17 cellular contexts compared by ENCODE assay signal in the genomic region with DNA sequence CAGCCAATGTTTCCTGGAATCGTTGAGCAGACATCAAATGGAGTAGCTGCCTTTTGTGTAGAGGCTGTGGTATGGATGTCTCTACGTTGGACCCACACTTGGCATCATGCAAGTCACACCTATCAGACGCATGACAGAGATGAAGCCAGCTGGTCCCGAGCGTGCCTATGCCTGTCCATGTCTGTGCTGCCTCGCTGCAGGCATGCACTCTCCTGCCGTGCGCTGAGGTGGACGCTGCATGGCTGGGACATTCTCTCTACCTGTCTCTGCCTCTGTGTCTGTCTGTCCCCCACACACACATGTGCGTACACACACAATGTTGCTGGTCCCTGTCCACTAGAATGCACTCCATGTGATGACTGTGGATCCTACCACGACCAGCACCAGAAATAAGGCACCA.
"Had no signal": no experiment of that assay in that cellular context is flagged by ENCODE, and none has a peak within 500 bp of the region (broad histone marks: within the 10 kb centered on the region; RNA-seq: fewer than 3 reads in every experiment).

No MANE protein-coding gene starts in this region.

- H3K4me1 Mint-ChIP-seq: activated B cell treated with CpG ODN at 0.5 μM for 24 hours; activated CD4-positive, alpha-beta T cell treated with anti-CD3 and anti-CD28 coated beads, Interleukin-2, amount 10 ng/mL, durations not matched to agents 24 days and 14 days; activated naive CD4-positive, alpha-beta T cell treated with anti-CD3 and anti-CD28 coated beads, Interleukin-2, amount 50 U/mL, for 24 hours; activated T-helper 17 cell treated with anti-CD3 and anti-CD28 coated beads, Interleukin-2, amount 50 U/mL, for 72 hours had no signal

- H3K27ac ChIP-seq: brain microvascular endothelial cell, left ventricle myocardium inferior, tibial nerve had no signal

- H3K9me3 ChIP-seq: left ventricle myocardium inferior, pancreas, tibial nerve had no signal

- H3K27ac Mint-ChIP-seq: activated B cell treated with CpG ODN at 0.5 μM for 24 hours; activated CD4-positive, alpha-beta T cell treated with anti-CD3 and anti-CD28 coated beads, Interleukin-2, amount 10 ng/mL, durations not matched to agents 24 days and 14 days; activated naive CD4-positive, alpha-beta T cell treated with anti-CD3 and anti-CD28 coated beads, Interleukin-2, amount 50 U/mL, for 24 hours; activated T-helper 17 cell treated with anti-CD3 and anti-CD28 coated beads, Interleukin-2, amount 50 U/mL, for 72 hours had no signal

- H3K36me3 Mint-ChIP-seq: activated naive CD4-positive, alpha-beta T cell treated with anti-CD3 and anti-CD28 coated beads, Interleukin-2, amount 50 U/mL, for 24 hours had no signal

- H3K27me3 Mint-ChIP-seq: activated B cell treated with CpG ODN at 0.5 μM for 24 hours; activated CD4-positive, alpha-beta T cell treated with anti-CD3 and anti-CD28 coated beads, Interleukin-2, amount 10 ng/mL, durations not matched to agents 24 days and 14 days; activated naive CD4-positive, alpha-beta T cell treated with anti-CD3 and anti-CD28 coated beads, Interleukin-2, amount 50 U/mL, for 24 hours; activated T-helper 17 cell treated with anti-CD3 and anti-CD28 coated beads, Interleukin-2, amount 50 U/mL, for 72 hours had no signal

- DNase-seq: activated B cell treated with CpG ODN at 0.5 μM for 24 hours; activated CD4-positive, alpha-beta T cell treated with anti-CD3 and anti-CD28 coated beads, Interleukin-2, amount 10 ng/mL, durations not matched to agents 24 days and 14 days; activated CD8-positive, alpha-beta memory T cell treated with anti-CD3 and anti-CD28 coated beads for 24 hours; activated T-cell treated with anti-CD3 and anti-CD28 coated beads for 4 hours; amniotic stem cell; brain microvascular endothelial cell; foreskin melanocyte; islet precursor cell; left ventricle myocardium inferior; mesenchymal stem cell; pancreas; retina; T-helper 2 cell had no signal

- H3K36me3 ChIP-seq: brain microvascular endothelial cell, left ventricle myocardium inferior, pancreas, tibial nerve had no signal

- H3K4me3 Mint-ChIP-seq: activated B cell treated with CpG ODN at 0.5 μM for 24 hours; activated CD4-positive, alpha-beta T cell treated with anti-CD3 and anti-CD28 coated beads, Interleukin-2, amount 10 ng/mL, durations not matched to agents 24 days and 14 days; activated naive CD4-positive, alpha-beta T cell treated with anti-CD3 and anti-CD28 coated beads, Interleukin-2, amount 50 U/mL, for 24 hours; activated T-helper 17 cell treated with anti-CD3 and anti-CD28 coated beads, Interleukin-2, amount 50 U/mL, for 72 hours had no signal

- H3K4me3 ChIP-seq: left ventricle myocardium inferior, pancreas, skin epidermis, tibial nerve had no signal

- H3K27me3 ChIP-seq: brain microvascular endothelial cell, pancreas, tibial nerve had no signal

- H3K4me1 ChIP-seq: tibial nerve had no signal

- ATAC-seq: activated T-helper 17 cell treated with anti-CD3 and anti-CD28 coated beads, Interleukin-2, amount 50 U/mL, for 72 hours; pancreas had no signal

- H3K9me3 Mint-ChIP-seq: activated B cell treated with CpG ODN at 0.5 μM for 24 hours; activated CD4-positive, alpha-beta T cell treated with anti-CD3 and anti-CD28 coated beads, Interleukin-2, amount 10 ng/mL, durations not matched to agents 24 days and 14 days; activated naive CD4-positive, alpha-beta T cell treated with anti-CD3 and anti-CD28 coated beads, Interleukin-2, amount 50 U/mL, for 24 hours; activated T-helper 17 cell treated with anti-CD3 and anti-CD28 coated beads, Interleukin-2, amount 50 U/mL, for 72 hours had no signal
